20 cellular contexts compared by ENCODE assay signal in the genomic region with DNA sequence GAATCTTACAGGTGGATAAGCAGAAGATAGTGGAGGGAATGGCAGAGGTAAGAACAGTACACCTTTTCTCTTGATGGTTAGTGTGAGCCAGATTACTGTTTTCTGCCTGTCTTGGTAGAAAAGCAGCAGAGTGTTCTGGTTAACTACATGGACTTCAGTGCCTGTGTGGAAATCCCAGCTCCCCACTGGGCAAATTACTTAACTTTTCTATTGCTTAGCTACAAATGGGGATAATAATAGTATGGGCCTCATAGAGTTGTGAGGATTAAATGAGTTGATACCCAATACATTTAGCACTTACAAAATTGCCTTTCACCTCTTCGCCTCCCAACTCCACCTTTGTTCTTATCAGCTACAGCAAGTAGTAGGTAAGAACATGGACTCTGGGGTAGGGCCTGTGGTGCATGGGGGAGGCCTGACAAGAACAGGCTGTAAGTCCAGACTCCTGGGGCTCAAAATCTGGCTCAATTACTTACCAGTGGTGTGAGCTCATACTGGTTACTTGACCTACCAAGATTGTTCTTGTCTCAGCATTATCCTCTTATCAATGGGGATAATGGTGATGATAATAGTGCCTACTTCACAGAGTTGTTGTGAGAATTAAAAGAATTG.
DNase-seq lines count a peak whose midpoint lies in the region; ATAC-seq and TF ChIP-seq lines count a peak whose summit lies in the region.
"Had no signal": no experiment of that assay in that cellular context is flagged by ENCODE, and none has a peak within 500 bp of the region (broad histone marks: within the 10 kb centered on the region; RNA-seq: fewer than 3 reads in every experiment).

No MANE protein-coding gene starts in this region.

- no peak overlapping the region for H4K8ac ChIP-seq in mesenchymal stem cell (ENCODE audit: low read length)

- no peaks in the 10 kb centered on the region for H3F3A ChIP-seq in neural cell (ENCODE audit: insufficient read depth, low read length, poor library complexity, severe bottlenecking)

- no peaks in the 10 kb centered on the region for H3K79me2 ChIP-seq in neural cell (replicated peaks; ENCODE audit: insufficient read depth, low read length)

- no peak overlapping the region for H2BK15ac ChIP-seq in mesenchymal stem cell (ENCODE audit: low read depth, poor library complexity, severe bottlenecking)

- peaks cover 4 to 8% (median 6%) of the 10 kb centered on the region in 3 donors for H3K27me3 Mint-ChIP-seq in immature natural killer cell (ENCODE audit: low read depth in 3 of 3)

- no peak overlapping the region for H2BK5ac ChIP-seq in mesenchymal stem cell (ENCODE audit: low read depth, low read length, poor library complexity, severe bottlenecking)

- no CpG with 5 or more reads among the region's 1 CpG for WGBS in mesenchymal stem cell

- H2BK12ac ChIP-seq in mesenchymal stem cell (ENCODE audit: low read length in 2 of 2) = peak overlapping the region; percentile 38

- peaks cover 86% of the 10 kb centered on the region for H3K36me3 ChIP-seq in WERI-Rb-1
- H3K36me3 ChIP-seq in mesenchymal stem cell (ENCODE audit: control insufficient read depth in 1 of 2, insufficient read depth in 2 of 2, low read depth in 1 of 2, low read length in 2 of 2) = no peaks in the 10 kb centered on the region
- no peaks in the 10 kb centered on the region for H3K36me3 ChIP-seq in neural cell (ENCODE audit: insufficient read depth, low read length)
- H3K36me3 ChIP-seq: BLaER1, HAP-1 had no signal

- no peak overlapping the region for H3K27ac Mint-ChIP-seq in immature natural killer cell
- H3K27ac Mint-ChIP-seq: B cell; CD4-positive, CD25-positive, alpha-beta regulatory T cell; CD8-positive, alpha-beta T cell; HFFc6 had no signal

- no peak overlapping the region for H2BK120ac ChIP-seq in mesenchymal stem cell (ENCODE audit: low read depth, low read length)

- intact Hi-C loops in cardiac septum (cut with DNase I) = loop anchor here (5.0 kb wide), 1 partner anchor 49 kb away; no protein-coding TSS in a partner anchor
- intact Hi-C loops in left ventricle myocardium superior (cut with micrococcal nuclease) = no loop called here

- H2AK5ac ChIP-seq in mesenchymal stem cell (ENCODE audit: low read length, severe bottlenecking) = no peak overlapping the region

- no peak overlapping the region for H3K4me3 Mint-ChIP-seq in immature natural killer cell
- H3K4me3 Mint-ChIP-seq: B cell; CD4-positive, CD25-positive, alpha-beta regulatory T cell; CD8-positive, alpha-beta T cell; HFFc6 had no signal

- no peak overlapping the region for H2AFZ ChIP-seq in mesenchymal stem cell (ENCODE audit: low read depth, low read length)
- H2AFZ ChIP-seq in neural cell (ENCODE audit: low read depth, low read length) = no peak overlapping the region

- TF ChIP-seq CTCF in WERI-Rb-1 (IDR thresholded peaks at IDR 0.05; ENCODE audit: low read depth, low read length) (no peak), neural cell (IDR thresholded peaks at IDR 0.05; ENCODE audit: poor library complexity, severe bottlenecking) (no peak)

- no peak for TF ChIP-seq EP300 in neural cell (conservative IDR thresholded peaks at IDR 0.05; ENCODE audit: poor library complexity, severe bottlenecking)

- H3K27me3 ChIP-seq in WERI-Rb-1 (ENCODE audit: insufficient read depth, low read depth, severe bottlenecking) (no peaks in the 10 kb centered on the region), mesenchymal stem cell (ENCODE audit: control insufficient read depth in 1 of 2, insufficient read depth in 1 of 2, low read length in 2 of 2) (no peaks in the 10 kb centered on the region), neural cell (ENCODE audit: insufficient read depth, low read depth, low read length) (no peaks in the 10 kb centered on the region)
- H3K27me3 ChIP-seq: BLaER1 had no signal

- peak overlapping the region in 1 of 2 experiments; percentile 14 for H3K18ac ChIP-seq in mesenchymal stem cell (ENCODE audit: low read depth in 1 of 2, low read length in 2 of 2)

- H3K27ac ChIP-seq in WERI-Rb-1 (peak overlapping the region; percentile 23), mesenchymal stem cell (ENCODE audit: low read length, poor library complexity, severe bottlenecking) (no peak overlapping the region), neural cell (ENCODE audit: low read length) (no peak overlapping the region)
- H3K27ac ChIP-seq: 22Rv1, BLaER1, C4-2B had no signal

- H4K20me1 ChIP-seq in neural cell (ENCODE audit: insufficient read depth) = no peaks in the 10 kb centered on the region
- H4K20me1 ChIP-seq: BLaER1 had no signal

- H3K4me2 ChIP-seq in mesenchymal stem cell (ENCODE audit: low read length, poor library complexity, severe bottlenecking) = no peak overlapping the region
- no peak overlapping the region for H3K4me2 ChIP-seq in neural cell (ENCODE audit: low read length)

- H3K4me1 Mint-ChIP-seq in immature natural killer cell = no peaks in the 10 kb centered on the region
- H3K4me1 Mint-ChIP-seq: B cell; CD4-positive, CD25-positive, alpha-beta regulatory T cell had no signal

- DNase-seq in cardiac septum (ENCODE audit: low spot score) (peak; percentile 19), left ventricle myocardium superior (no peak), WERI-Rb-1 (peak; percentile 47), mesenchymal stem cell (no peak), immature natural killer cell (no peak), glomerular visceral epithelial cell (ENCODE audit: extremely low spot score) (no peak)
- DNase-seq: Caco-2; CD4-positive, CD25-positive, alpha-beta regulatory T cell; CD8-positive, alpha-beta T cell; DMS153; DND-41; GOT3; HFFc6 had no signal

- no peak overlapping the region for H3K23ac ChIP-seq in mesenchymal stem cell (ENCODE audit: low read length in 2 of 2)

- H3K79me1 ChIP-seq in mesenchymal stem cell (replicated peaks; ENCODE audit: low read length, poor library complexity, severe bottlenecking) = no peaks in the 10 kb centered on the region

- no peak overlapping the region for H3K14ac ChIP-seq in mesenchymal stem cell (ENCODE audit: low read length in 2 of 2)

- H3K4me3 ChIP-seq in WERI-Rb-1 (ENCODE audit: low read depth, low read length) (no peak overlapping the region), mesenchymal stem cell (ENCODE audit: insufficient read depth in 1 of 2, low read depth in 1 of 2, low read length in 2 of 2) (no peak overlapping the region), neural cell (ENCODE audit: low read length) (no peak overlapping the region)
- H3K4me3 ChIP-seq: BLaER1, HAP-1 had no signal

- H3K4me1 ChIP-seq in mesenchymal stem cell (ENCODE audit: control insufficient read depth, insufficient read depth, low read depth, low read length) = peaks cover 20% of the 10 kb centered on the region
- H3K4me1 ChIP-seq: Caco-2, HAP-1 had no signal

- H3K9ac ChIP-seq in mesenchymal stem cell (ENCODE audit: low read length) = no peak overlapping the region
- no peak overlapping the region for H3K9ac ChIP-seq in neural cell (ENCODE audit: low read length)
- H3K9ac ChIP-seq: BLaER1 had no signal

- no peaks in the 10 kb centered on the region for H3K9me2 ChIP-seq in neural cell (ENCODE audit: insufficient read depth, low read length)

- H3K4ac ChIP-seq in mesenchymal stem cell (ENCODE audit: low read depth in 1 of 2, low read length in 2 of 2) = no peak overlapping the region

- H3K36me3 Mint-ChIP-seq in immature natural killer cell = no peaks in the 10 kb centered on the region
- H3K36me3 Mint-ChIP-seq: CD4-positive, CD25-positive, alpha-beta regulatory T cell; CD8-positive, alpha-beta T cell had no signal

- ATAC-seq in left ventricle myocardium superior (no peak), HG02759 (IDR thresholded peaks at IDR 0.05; ENCODE audit: unreplicated experiment) (no peak)
- ATAC-seq: CD8-positive, alpha-beta T cell had no signal

- H3K9me3 ChIP-seq in WERI-Rb-1 (ENCODE audit: severe bottlenecking) (no peaks in the 10 kb centered on the region), mesenchymal stem cell (ENCODE audit: control insufficient read depth, low read length) (no peaks in the 10 kb centered on the region), neural cell (ENCODE audit: low read length) (no peaks in the 10 kb centered on the region)
- H3K9me3 ChIP-seq: BLaER1, Caco-2, HAP-1 had no signal

- TF ChIP-seq RAD21 in neural cell (conservative IDR thresholded peaks at IDR 0.05) = no peak

- no peaks in the 10 kb centered on the region for H3K9me3 Mint-ChIP-seq in immature natural killer cell
- H3K9me3 Mint-ChIP-seq: CD8-positive, alpha-beta T cell; HFFc6 had no signal

- no peak overlapping the region for H4K91ac ChIP-seq in mesenchymal stem cell (ENCODE audit: low read length)

TF ChIP-seq in neural cell, 6 proteins besides CTCF, POLR2A, EP300 and RAD21:
- no peak for TF ChIP-seq TAF1 (IDR thresholded peaks at IDR 0.05; ENCODE audit: low read depth)
- TF ChIP-seq EZH2 (IDR thresholded peaks at IDR 0.05; ENCODE audit: borderline replicate concordance, insufficient read depth, low read length, poor library complexity, severe bottlenecking) = no peak
- no peak for TF ChIP-seq REST (IDR thresholded peaks at IDR 0.05; ENCODE audit: borderline replicate concordance)
- no peak for TF ChIP-seq SMC3 (conservative IDR thresholded peaks at IDR 0.05; ENCODE audit: poor library complexity)
- no peak for TF ChIP-seq MXI1 (conservative IDR thresholded peaks at IDR 0.05; ENCODE audit: poor library complexity, severe bottlenecking)
- peak; percentile 80 for TF ChIP-seq POLR2AphosphoS5 (IDR thresholded peaks at IDR 0.05)
TF ChIP-seq in neural cell: peak in this region for 1.

Comparison
In these comparisons a context has a peak if more than half of its experiments do, and no peak if none do; other contexts are left out.
1. DNase-seq: peak in cardiac septum (single experiment) and WERI-Rb-1 (single experiment); none in left ventricle myocardium superior (single experiment), mesenchymal stem cell (single experiment), immature natural killer cell (0 of 3) and glomerular visceral epithelial cell (single experiment).